In genomic region chr9:33167084-33167948, GRCh38 we compare ENCODE assay signal across 8 cellular contexts. TPM values are rescaled to one million over a fixed set of nuclear protein-coding genes. Genes with fewer than 3 reads are reported as not detected.
DNase-seq lines count a peak whose midpoint lies in the region; ATAC-seq, FAIRE-seq and TF ChIP-seq lines count a peak whose summit lies in the region.

Gene B4GALT1 (minus strand): TSS chr9:33167336. CDS start chr9:33167169, 167 bp downstream.

- DNase-seq in AG10803 (ENCODE audit: low read depth) = peak; percentile 96
- peak; percentile 84 for DNase-seq in NCI-H460 (ENCODE audit: extremely low read depth, low read depth)
- peak; percentile 93 for DNase-seq in activated CD4-positive, CD25-positive, alpha-beta regulatory T cell treated with anti-CD3 and anti-CD28 coated beads, Interleukin-2, amount 50 U/mL, for 72 hours
- peak; percentile 77 for DNase-seq in cerebellar cortex (ENCODE audit: low spot score)
- no peak for DNase-seq in keratinocyte (ENCODE audit: low read depth, low spot score)
- DNase-seq in stimulated activated CD4-positive, alpha-beta T cell treated with anti-CD3 and anti-CD28 coated beads, Interleukin-12 subunit alpha, Interleukin-12 subunit beta, amount 100 ng/mL, for 48 hours (ENCODE audit: low read depth in 2 of 3, low spot score in 1 of 3) = peak; percentile 90 to 97 (median 97)

- peaks cover 41% of the 10 kb centered on the region for H3K4me1 ChIP-seq in keratinocyte (ENCODE audit: control insufficient read depth, extremely low read depth, insufficient read depth, low read length)

- peak within 1 kb of the TSS; percentile 99 for H3K4me2 ChIP-seq in keratinocyte (ENCODE audit: control insufficient read depth, extremely low read depth, insufficient read depth, low read depth, low read length)

- H3K9me3 ChIP-seq in keratinocyte (ENCODE audit: control insufficient read depth, low read depth, low read length) = no peaks in the 10 kb centered on the region

- no peak for TF ChIP-seq CTCF in AG10803 (conservative IDR thresholded peaks at IDR 0.05; ENCODE audit: low read length)
- peak in 2 of 3 experiments; percentile 16 to 18 for TF ChIP-seq CTCF in keratinocyte (optimal IDR thresholded peaks at IDR 0.05 in 1 of 3, IDR thresholded peaks at IDR 0.05 in 1 of 3, conservative IDR thresholded peaks at IDR 0.05 in 1 of 3; ENCODE audit: extremely low read depth in 1 of 3, insufficient read depth in 2 of 3, low read length in 3 of 3)

- H3K79me2 ChIP-seq in keratinocyte (ENCODE audit: control insufficient read depth, insufficient read depth, low read length) = peaks cover 46% of the 10 kb centered on the region

- H3K9me1 ChIP-seq in keratinocyte (ENCODE audit: control insufficient read depth, extremely low read depth, insufficient read depth, low read length) = no peaks in the 10 kb centered on the region

- ATAC-seq in GM19025 (IDR thresholded peaks at IDR 0.05; ENCODE audit: low read depth, unreplicated experiment) (peak; percentile 58), HG03280 (IDR thresholded peaks at IDR 0.05; ENCODE audit: unreplicated experiment) (peak; percentile 52)

- H3K36me3 ChIP-seq in keratinocyte (ENCODE audit: control insufficient read depth in 2 of 2, extremely low read depth in 1 of 2, insufficient read depth in 2 of 2, low read length in 2 of 2) = no peaks in the 10 kb centered on the region

- H3K9ac ChIP-seq in keratinocyte (ENCODE audit: control insufficient read depth, extremely low read depth, insufficient read depth, low read length) = peak within 1 kb of the TSS; percentile 97

- dilution Hi-C loops in keratinocyte (cut with MboI; ENCODE audit: extremely low pct_ligation_motif_present, low sequenced_read_pairs) = no loop called here

- H2AFZ ChIP-seq in keratinocyte (ENCODE audit: control insufficient read depth, low read length) = peak within 1 kb of the TSS; percentile 52

- H3K4me3 ChIP-seq in AG10803 (ENCODE audit: low read length) (peak within 1 kb of the TSS; percentile 96), keratinocyte (ENCODE audit: control insufficient read depth in 2 of 3, extremely low read depth in 1 of 3, insufficient read depth in 2 of 3, low read depth in 1 of 3, low read length in 3 of 3) (peak within 1 kb of the TSS; percentile 71 to 95 (median 83))

- no peak for FAIRE-seq in keratinocyte (lab: Jason Lieb, UNC)

- H3K27me3 ChIP-seq in keratinocyte (ENCODE audit: control insufficient read depth, extremely low read depth, insufficient read depth, low read length) = no peaks in the 10 kb centered on the region

- H4K20me1 ChIP-seq in keratinocyte (ENCODE audit: control insufficient read depth, extremely low read depth, insufficient read depth, low read length) = no peaks in the 10 kb centered on the region

- peak within 1 kb of the TSS; percentile 98 for H3K27ac ChIP-seq in keratinocyte (ENCODE audit: control insufficient read depth, insufficient read depth, low read length)

RNA-seq across cellular contexts. Expression of gene B4GALT1, which starts in this region (rescaled TPM):
- total RNA-seq in NCI-H460 (2014; rRNA removed; shearing (Covaris generic)) = 52.5 and 60.0 TPM in 2 replicates
- 15.6 and 17.8 TPM in 2 replicates for polyA plus RNA-seq in NCI-H460 (2014; cell fraction: nucleus; rRNA removed)
- 54.3 to 82.9 TPM (median 55.1 TPM) in 3 replicates for polyA plus RNA-seq in keratinocyte
- 9.5 TPM for polyA plus RNA-seq in keratinocyte (2011; ENCODE audit: low read depth)
- 57.6 and 65.9 TPM in 2 replicates for polyA plus RNA-seq in keratinocyte (2011; cell fraction: cytosol; rRNA removed)
- 114 and 120 TPM in 2 replicates for polyA plus RNA-seq in keratinocyte (2011; cell fraction: nucleus; rRNA removed)
- 60.2 and 84.0 TPM in 2 replicates for polyA plus RNA-seq in keratinocyte (2012; ENCODE audit: low replicate concordance)
- polyA minus RNA-seq in keratinocyte = 112 to 184 TPM (median 118 TPM) in 3 replicates
- polyA minus RNA-seq in keratinocyte (2011; cell fraction: cytosol; rRNA and poly(A)+ RNA removed) = 89.8 TPM
- polyA minus RNA-seq in keratinocyte (2011; cell fraction: nucleus; rRNA and poly(A)+ RNA removed) = 109 and 160 TPM in 2 replicates
